29 cellular contexts compared by ENCODE assay signal in the genomic region with DNA sequence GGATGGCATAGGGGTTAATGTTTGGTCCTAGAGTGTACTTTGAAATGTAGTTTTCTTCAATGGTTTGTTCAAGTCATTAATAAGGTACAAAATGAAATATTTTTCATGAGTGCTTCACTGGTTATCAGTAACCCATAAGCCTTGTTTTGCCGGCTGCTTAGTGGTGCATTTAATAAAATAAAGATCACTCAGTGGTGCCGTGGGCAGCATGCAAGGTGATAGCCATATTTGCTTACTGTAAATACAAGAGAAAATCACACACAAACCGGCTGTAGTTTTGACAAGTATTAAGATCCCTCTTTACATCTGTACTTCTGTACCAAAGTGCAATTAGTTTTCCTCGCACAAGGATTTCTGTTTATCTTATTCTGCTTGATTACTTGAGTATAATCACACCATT.
"Had no signal": no experiment of that assay in that cellular context is flagged by ENCODE, and none has a peak within 500 bp of the region (broad histone marks: within the 10 kb centered on the region; RNA-seq: fewer than 3 reads in every experiment).

No MANE protein-coding gene starts in this region.

- DNase-seq: activated CD4-positive, alpha-beta memory T cell treated with anti-CD3 and anti-CD28 coated beads, Interleukin-2, amount 10 ng/mL, durations not matched to agents 7 days and 5 days; activated CD4-positive, alpha-beta T cell treated with anti-CD3 and anti-CD28 coated beads for 36 hours; activated CD4-positive, alpha-beta T cell treated with anti-CD3 and anti-CD28 coated beads, Interleukin-2, amount 50 U/mL, for 1 hour; activated gamma-delta T cell; activated naive CD4-positive, alpha-beta T cell treated with anti-CD3 and anti-CD28 coated beads, Interleukin-2, amount 10 ng/mL, durations not matched to agents 7 days and 5 days; activated naive CD8-positive, alpha-beta T cell treated with anti-CD3 and anti-CD28 coated beads for 36 hours; activated T-cell treated with anti-CD3 and anti-CD28 coated beads for 4 hours; activated T-cell treated with anti-CD3 and anti-CD28 coated beads, Interleukin-2, amount 50 U/mL, for 48 hours; anterior cingulate cortex; central memory CD4-positive, alpha-beta T cell; MG63; MV-4-11; NCI-H1092 treated with DMSO at 0.1 percent for 48 hours; NCI-H1436 treated with DMSO at 0.1 percent for 48 hours; NCI-H187; NCI-H345; NCI-H524; NCI-H748 treated with DMSO at 0.1 percent for 48 hours; NK-92 treated with Interleukin-12 subunit alpha and Interleukin-12 subunit beta, amount 100 ng/mL, for 24 hours; OCI-M1; RPMI8226; SJCRH30; SK-N-SH; T-helper 1 cell; WERI-Rb-1 had no signal

- H3K4me2 ChIP-seq: SK-N-SH had no signal

- H3K27ac ChIP-seq: coronary artery, SJCRH30, WERI-Rb-1 had no signal

- H3K4me1 Mint-ChIP-seq: activated CD4-positive, alpha-beta memory T cell treated with anti-CD3 and anti-CD28 coated beads, Interleukin-2, amount 10 ng/mL, durations not matched to agents 7 days and 5 days; activated naive CD4-positive, alpha-beta T cell treated with anti-CD3 and anti-CD28 coated beads, Interleukin-2, amount 10 ng/mL, durations not matched to agents 7 days and 5 days had no signal

- H3K27me3 ChIP-seq: MG63, SJCRH30 had no signal

- ATAC-seq: activated CD4-positive, alpha-beta T cell treated with anti-CD3 and anti-CD28 coated beads for 36 hours; activated T-helper 17 cell treated with anti-CD3 and anti-CD28 coated beads, Interleukin-2, amount 50 U/mL, for 72 hours; Panc1; Right ventricle myocardium inferior had no signal

- H3K27me3 Mint-ChIP-seq: activated CD4-positive, alpha-beta memory T cell treated with anti-CD3 and anti-CD28 coated beads, Interleukin-2, amount 10 ng/mL, durations not matched to agents 7 days and 5 days; activated CD4-positive, alpha-beta T cell treated with anti-CD3 and anti-CD28 coated beads for 36 hours; activated naive CD4-positive, alpha-beta T cell treated with anti-CD3 and anti-CD28 coated beads, Interleukin-2, amount 10 ng/mL, durations not matched to agents 7 days and 5 days; activated naive CD8-positive, alpha-beta T cell treated with anti-CD3 and anti-CD28 coated beads for 36 hours; activated T-helper 17 cell treated with anti-CD3 and anti-CD28 coated beads, Interleukin-2, amount 50 U/mL, for 72 hours had no signal

- H3K9me3 Mint-ChIP-seq: activated CD4-positive, alpha-beta memory T cell treated with anti-CD3 and anti-CD28 coated beads, Interleukin-2, amount 10 ng/mL, durations not matched to agents 7 days and 5 days; activated naive CD4-positive, alpha-beta T cell treated with anti-CD3 and anti-CD28 coated beads, Interleukin-2, amount 10 ng/mL, durations not matched to agents 7 days and 5 days; activated naive CD8-positive, alpha-beta T cell treated with anti-CD3 and anti-CD28 coated beads for 36 hours; activated T-helper 17 cell treated with anti-CD3 and anti-CD28 coated beads, Interleukin-2, amount 50 U/mL, for 72 hours had no signal

- H3K27ac Mint-ChIP-seq: activated CD4-positive, alpha-beta memory T cell treated with anti-CD3 and anti-CD28 coated beads, Interleukin-2, amount 10 ng/mL, durations not matched to agents 7 days and 5 days; activated CD4-positive, alpha-beta T cell treated with anti-CD3 and anti-CD28 coated beads for 36 hours; activated naive CD4-positive, alpha-beta T cell treated with anti-CD3 and anti-CD28 coated beads, Interleukin-2, amount 10 ng/mL, durations not matched to agents 7 days and 5 days; activated naive CD8-positive, alpha-beta T cell treated with anti-CD3 and anti-CD28 coated beads for 36 hours; activated T-helper 17 cell treated with anti-CD3 and anti-CD28 coated beads, Interleukin-2, amount 50 U/mL, for 72 hours had no signal

- H3K4me3 ChIP-seq: coronary artery, MG63, SJCRH30 had no signal

- H3K9me3 ChIP-seq: MG63, SJCRH30, SK-N-SH had no signal

- H3K9ac ChIP-seq: SK-N-SH had no signal

- H3K4me3 Mint-ChIP-seq: activated CD4-positive, alpha-beta memory T cell treated with anti-CD3 and anti-CD28 coated beads, Interleukin-2, amount 10 ng/mL, durations not matched to agents 7 days and 5 days; activated CD4-positive, alpha-beta T cell treated with anti-CD3 and anti-CD28 coated beads for 36 hours; activated naive CD4-positive, alpha-beta T cell treated with anti-CD3 and anti-CD28 coated beads, Interleukin-2, amount 10 ng/mL, durations not matched to agents 7 days and 5 days; activated naive CD8-positive, alpha-beta T cell treated with anti-CD3 and anti-CD28 coated beads for 36 hours; activated T-helper 17 cell treated with anti-CD3 and anti-CD28 coated beads, Interleukin-2, amount 50 U/mL, for 72 hours had no signal

- H3K36me3 ChIP-seq: MG63, SJCRH30, WERI-Rb-1 had no signal
